18 cellular contexts compared by ENCODE assay signal in the genomic region with DNA sequence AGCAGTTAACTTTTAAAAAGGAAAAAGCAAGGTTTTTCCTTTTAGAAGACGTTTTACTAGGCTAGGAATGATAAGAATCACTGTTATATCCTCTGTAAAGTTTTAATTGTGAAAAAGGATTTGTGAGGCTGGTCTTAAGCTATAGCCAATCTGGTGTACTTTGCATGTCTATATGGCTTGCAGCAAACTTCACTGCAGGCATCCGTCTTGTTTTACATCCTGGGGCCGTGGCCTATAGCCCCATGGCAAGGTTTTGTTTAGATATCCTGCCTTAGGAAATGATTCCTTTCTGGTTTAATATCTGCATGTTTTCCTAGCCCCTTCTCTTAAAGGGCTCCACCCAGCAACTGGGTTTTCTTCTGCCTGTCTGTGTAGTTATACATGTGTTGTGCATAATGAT.
"Had no signal": no experiment of that assay in that cellular context is flagged by ENCODE, and none has a peak within 500 bp of the region (broad histone marks: within the 10 kb centered on the region; RNA-seq: fewer than 3 reads in every experiment).

No MANE protein-coding gene starts in this region.

- ATAC-seq: esophagus mucosa; heart left ventricle; lower lobe of right lung; natural killer cell treated with Interleukin-12 subunit alpha and Interleukin-12 subunit beta and Interleukin-15 and Interleukin-18, amount 100 ng/mL, for 72 hours; right cardiac atrium had no signal

- DNase-seq: effector memory CD4-positive, alpha-beta T cell; heart left ventricle; hippocampal formation; immature natural killer cell; left ventricle myocardium inferior; lower lobe of right lung; midbrain; nucleus accumbens; ovary; right cardiac atrium; small intestine; stimulated activated CD4-positive, alpha-beta T cell treated with anti-CD3 and anti-CD28 coated beads, Interleukin-12 subunit alpha, Interleukin-12 subunit beta, amount 100 ng/mL, for 4 hours; stimulated activated naive CD4-positive, alpha-beta T cell; stomach; trophoblast cell had no signal

- H3K9ac ChIP-seq: neural progenitor cell had no signal

- H3K4me3 ChIP-seq: heart left ventricle, left ventricle myocardium inferior, lower lobe of right lung, neural progenitor cell, ovary, stomach had no signal

- H3K36me3 ChIP-seq: heart left ventricle, left ventricle myocardium inferior, lower lobe of right lung, neural progenitor cell, ovary, stomach had no signal

- H3K27ac ChIP-seq: heart left ventricle, left ventricle myocardium inferior, lower lobe of right lung, neural progenitor cell, ovary, stomach had no signal

- H3K9me3 ChIP-seq: ovary had no signal

- H3K4me1 ChIP-seq: heart left ventricle, left ventricle myocardium inferior, lower lobe of right lung, neural progenitor cell, stomach had no signal

- H3K27me3 ChIP-seq: heart left ventricle, neural progenitor cell, ovary, stomach had no signal
